ENCODE assay signal across 28 cellular contexts in the genomic region with DNA sequence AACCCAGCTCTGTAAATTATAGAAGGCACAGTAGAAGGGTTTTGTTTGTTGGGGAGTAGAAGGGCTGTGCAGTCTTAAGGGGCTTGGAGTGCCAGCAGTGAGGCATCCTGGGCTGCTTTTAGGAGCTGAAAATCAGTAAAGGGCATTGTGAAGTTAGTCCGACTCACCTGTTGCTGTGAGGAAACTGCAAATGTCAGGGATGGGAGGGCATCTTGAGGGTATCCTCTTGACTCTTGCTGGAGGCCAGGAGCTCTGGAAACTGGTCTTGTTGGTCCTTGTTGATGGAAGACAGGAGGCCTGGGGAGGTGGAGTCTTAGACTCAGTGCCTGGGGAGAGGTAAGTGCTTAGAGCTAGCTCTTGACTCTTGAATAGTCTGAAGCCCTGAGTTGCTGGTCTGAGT.
"Had no signal": no experiment of that assay in that cellular context is flagged by ENCODE, and none has a peak within 500 bp of the region (broad histone marks: within the 10 kb centered on the region; RNA-seq: fewer than 3 reads in every experiment).

No MANE protein-coding gene starts in this region.

- H3K36me3 ChIP-seq: uterus had no signal

- H3K27me3 Mint-ChIP-seq: stimulated activated memory B cell treated with anti-CD40 and anti-IgM and Interleukin-4, amounts not matched to agents 10 μg/mL and 1 μg/mL and 100 μg/mL, for 72 hours; stimulated activated naive B cell treated with anti-CD40 and anti-IgM and Interleukin-4, amounts not matched to agents 10 μg/mL and 1 μg/mL and 100 μg/mL, for 72 hours; stimulated activated naive CD8-positive, alpha-beta T cell treated with anti-CD3 and anti-CD28 coated beads, Interleukin-15, amount 100 ng/mL, for 72 hours; stimulated activated naive CD8-positive, alpha-beta T cell treated with anti-CD3 and anti-CD28 coated beads, Interleukin-15, Interleukin-2, amounts not matched to agents 100 ng/mL and 50 ng/mL, for 24 hours; type B pancreatic cell had no signal

- H3K27ac ChIP-seq: stomach, suprapubic skin, testis, thoracic aorta, thyroid gland, tibial artery, tibial nerve, transverse colon, upper lobe of left lung, upper lobe of right lung, uterus, vagina had no signal

- H3K27me3 ChIP-seq: stomach, suprapubic skin, testis, thyroid gland, tibial artery, tibial nerve, transverse colon, upper lobe of left lung, upper lobe of right lung, uterus, vagina had no signal

- H3K27ac Mint-ChIP-seq: stimulated activated effector memory CD8-positive, alpha-beta T cell treated with anti-CD3 and anti-CD28 coated beads, Interleukin-12 subunit alpha, Interleukin-12 subunit beta, amount 100 ng/mL, for 72 hours; stimulated activated memory B cell treated with anti-CD40 and anti-IgM and Interleukin-4, amounts not matched to agents 10 μg/mL and 1 μg/mL and 100 μg/mL, for 72 hours; stimulated activated naive B cell treated with anti-CD40 and anti-IgM and Interleukin-4, amounts not matched to agents 10 μg/mL and 1 μg/mL and 100 μg/mL, for 72 hours; type B pancreatic cell had no signal

- H3K9me3 Mint-ChIP-seq: stimulated activated effector memory CD8-positive, alpha-beta T cell treated with anti-CD3 and anti-CD28 coated beads, Interleukin-12 subunit alpha, Interleukin-12 subunit beta, amount 100 ng/mL, for 72 hours; stimulated activated memory B cell treated with anti-CD40 and anti-IgM and Interleukin-4, amounts not matched to agents 10 μg/mL and 1 μg/mL and 100 μg/mL, for 72 hours; stimulated activated naive B cell treated with anti-CD40 and anti-IgM and Interleukin-4, amounts not matched to agents 10 μg/mL and 1 μg/mL and 100 μg/mL, for 72 hours; stimulated activated naive CD8-positive, alpha-beta T cell treated with anti-CD3 and anti-CD28 coated beads, Interleukin-15, amount 100 ng/mL, for 72 hours; stimulated activated naive CD8-positive, alpha-beta T cell treated with anti-CD3 and anti-CD28 coated beads, Interleukin-15, Interleukin-2, amounts not matched to agents 100 ng/mL and 50 ng/mL, for 24 hours; type B pancreatic cell had no signal

- H3K4me1 ChIP-seq: suprapubic skin, thyroid gland, tibial artery, transverse colon, uterus, vagina had no signal

- DNase-seq: stimulated activated CD4-positive, alpha-beta T cell treated with anti-CD3 and anti-CD28 coated beads, Interleukin-2, amount 100 ng/mL, for 48 hours; stimulated activated CD4-positive, alpha-beta T cell treated with anti-CD3 and anti-CD28 coated beads, Interleukin-4, amount 100 ng/mL, for 1 hour; stimulated activated CD4-positive, alpha-beta T cell treated with anti-CD3 and anti-CD28 coated beads, Interleukin-4, amount 100 ng/mL, for 24 hours; stimulated activated CD4-positive, alpha-beta T cell treated with anti-CD3 and anti-CD28 coated beads, Interleukin-4, amount 100 ng/mL, for 4 hours; stimulated activated CD8-positive, alpha-beta memory T cell treated with anti-CD3 and anti-CD28 coated beads, Interleukin-4, amount 100 ng/mL, for 48 hours; stimulated activated naive B cell treated with anti-CD40 and anti-IgM and Interleukin-4, amounts not matched to agents 10 μg/mL and 1 μg/mL and 100 μg/mL, for 72 hours; stimulated activated naive CD4-positive, alpha-beta T cell; stimulated activated naive CD4-positive, alpha-beta T cell treated with Interleukin-2 at 50 U/mL for 16 hours; stimulated activated naive CD8-positive, alpha-beta T cell treated with anti-CD3 and anti-CD28 coated beads, Interleukin-15, amount 100 ng/mL, for 72 hours; stimulated activated naive CD8-positive, alpha-beta T cell treated with anti-CD3 and anti-CD28 coated beads, Interleukin-15, Interleukin-2, amounts not matched to agents 100 U/mL and 50 U/mL, for 24 hours; stomach; substantia nigra; testis; thyroid gland; tibial artery; transverse colon; trophoblast cell; upper lobe of left lung; upper lobe of right lung; uterus had no signal

- H3K9me3 ChIP-seq: stomach, suprapubic skin, testis, thoracic aorta, thyroid gland, tibial artery, tibial nerve, transverse colon, upper lobe of left lung, upper lobe of right lung, uterus, vagina had no signal

- H3K4me3 ChIP-seq: stomach, suprapubic skin, testis, thoracic aorta, thyroid gland, tibial artery, tibial nerve, transverse colon, upper lobe of left lung, upper lobe of right lung, uterus, vagina had no signal

- ATAC-seq: stimulated activated effector memory CD8-positive, alpha-beta T cell treated with anti-CD3 and anti-CD28 coated beads, Interleukin-12 subunit alpha, Interleukin-12 subunit beta, amount 100 ng/mL, for 72 hours; stimulated activated memory B cell treated with anti-CD40 and anti-IgM and Interleukin-4, amounts not matched to agents 10 μg/mL and 1 μg/mL and 100 μg/mL, for 72 hours; stimulated activated naive B cell treated with anti-CD40 and anti-IgM and Interleukin-4, amounts not matched to agents 10 μg/mL and 1 μg/mL and 100 μg/mL, for 72 hours; stimulated activated naive CD8-positive, alpha-beta T cell treated with anti-CD3 and anti-CD28 coated beads, Interleukin-15, amount 100 ng/mL, for 72 hours; stimulated activated naive CD8-positive, alpha-beta T cell treated with anti-CD3 and anti-CD28 coated beads, Interleukin-15, Interleukin-2, amounts not matched to agents 100 U/mL and 50 U/mL, for 24 hours had no signal

- H3K4me3 Mint-ChIP-seq: stimulated activated effector memory CD8-positive, alpha-beta T cell treated with anti-CD3 and anti-CD28 coated beads, Interleukin-12 subunit alpha, Interleukin-12 subunit beta, amount 100 ng/mL, for 72 hours; stimulated activated memory B cell treated with anti-CD40 and anti-IgM and Interleukin-4, amounts not matched to agents 10 μg/mL and 1 μg/mL and 100 μg/mL, for 72 hours; stimulated activated naive B cell treated with anti-CD40 and anti-IgM and Interleukin-4, amounts not matched to agents 10 μg/mL and 1 μg/mL and 100 μg/mL, for 72 hours; stimulated activated naive CD8-positive, alpha-beta T cell treated with anti-CD3 and anti-CD28 coated beads, Interleukin-15, amount 100 ng/mL, for 72 hours; stimulated activated naive CD8-positive, alpha-beta T cell treated with anti-CD3 and anti-CD28 coated beads, Interleukin-15, Interleukin-2, amounts not matched to agents 100 ng/mL and 50 ng/mL, for 24 hours; type B pancreatic cell had no signal
